Comparison of ENCODE assay signal across 1 cellular context in genomic region chr7:116218051-116218645, GRCh38.
A peak's percentile ranks its signal among the peaks of the same experiment; 100 is the strongest.
TF ChIP-seq lines count a peak whose summit lies in the region.

No MANE protein-coding gene starts in this region.

TF ChIP-seq in K562, 482 proteins besides CTCF, POLR2A, EP300 and RAD21 (continued from another document and continues in another):
- no peak for TF ChIP-seq TSHZ1 (CRISPR knock-in tag; IDR thresholded peaks at IDR 0.05)
- TF ChIP-seq FOXJ3 (CRISPR knock-in tag; IDR thresholded peaks at IDR 0.05) = no peak
- TF ChIP-seq CBX8 (IDR thresholded peaks at IDR 0.05; ENCODE audit: borderline replicate concordance, extremely low read depth, low read depth, low read length, poor library complexity, severe bottlenecking) = no peak
- peak; percentile 63 for TF ChIP-seq CXXC5 (CRISPR knock-in tag; IDR thresholded peaks at IDR 0.05)
- TF ChIP-seq TRIM24 (IDR thresholded peaks at IDR 0.05) = peak; percentile 78 to 90
- TF ChIP-seq ZNF696 (CRISPR knock-in tag; conservative IDR thresholded peaks at IDR 0.05) = no peak
- peak; percentile 80; the same call in 1 of the 2 replicates for TF ChIP-seq ELF4 (CRISPR knock-in tag; IDR thresholded peaks at IDR 0.05)
- no peak for TF ChIP-seq MGA (IDR thresholded peaks at IDR 0.05)
- TF ChIP-seq ZNF77 (CRISPR knock-in tag; IDR thresholded peaks at IDR 0.05) = no peak
- no peak for TF ChIP-seq POU5F1 (IDR thresholded peaks at IDR 0.05; ENCODE audit: borderline replicate concordance, low read depth, low read length, partially characterized antibody)
- TF ChIP-seq ZNF551 (CRISPR knock-in tag; IDR thresholded peaks at IDR 0.05) = 0 out of 2 replicates have a peak, but pooled peaks have one; percentile 29
- no peak for TF ChIP-seq CREB3L1 (IDR thresholded peaks at IDR 0.05; ENCODE audit: borderline replicate concordance, low read depth)
- TF ChIP-seq POLR2G (IDR thresholded peaks at IDR 0.05; ENCODE audit: low read depth, low read length) = no peak
- no peak; the same call in 1 of the 2 replicates for TF ChIP-seq RAD51 (IDR thresholded peaks at IDR 0.05; ENCODE audit: borderline replicate concordance, low read depth)
- TF ChIP-seq STAT6 (CRISPR knock-in tag; IDR thresholded peaks at IDR 0.05) = no peak
- no peak for TF ChIP-seq ZNF282 (CRISPR knock-in tag; IDR thresholded peaks at IDR 0.05)
- TF ChIP-seq NFXL1 (CRISPR knock-in tag; IDR thresholded peaks at IDR 0.05) = no peak
- peak; percentile 83 for TF ChIP-seq BCL6 (CRISPR knock-in tag; IDR thresholded peaks at IDR 0.05)
- no peak; the same call in 1 of the 2 replicates for TF ChIP-seq BACH1 (tag; IDR thresholded peaks at IDR 0.05)
- no peak for TF ChIP-seq ZHX1 (conservative IDR thresholded peaks at IDR 0.05; ENCODE audit: low read length)
- TF ChIP-seq HDGF (IDR thresholded peaks at IDR 0.05) = no peak
- no peak for TF ChIP-seq ZNF133 (CRISPR knock-in tag; IDR thresholded peaks at IDR 0.05)
- no peak for TF ChIP-seq CCAR2 (IDR thresholded peaks at IDR 0.05; ENCODE audit: low read depth, low read length)
- no peak for TF ChIP-seq CGGBP1 (CRISPR knock-in tag; IDR thresholded peaks at IDR 0.05)
- no peak for TF ChIP-seq TSC22D4 (tag; IDR thresholded peaks at IDR 0.05)
- no peak for TF ChIP-seq OTX1 (CRISPR knock-in tag; IDR thresholded peaks at IDR 0.05)
- peak in 1 of 2 experiments; percentile 78; a peak in 2 of 4 replicates for TF ChIP-seq ZNF639 (CRISPR knock-in tag; conservative IDR thresholded peaks at IDR 0.05 in 1 of 2, IDR thresholded peaks at IDR 0.05 in 1 of 2)
- TF ChIP-seq ERF (CRISPR knock-in tag; IDR thresholded peaks at IDR 0.05) = peak; percentile 76; the same call in 1 of the 2 replicates
